ENCODE assay signal across 11 cellular contexts in genomic region chr15:89939377-89939776, GRCh38. TPM values are rescaled to one million over a fixed set of nuclear protein-coding genes. Genes with fewer than 3 reads are reported as not detected.
"Had no signal": no experiment of that assay in that cellular context is flagged by ENCODE, and none has a peak within 500 bp of the region (broad histone marks: within the 10 kb centered on the region; RNA-seq: fewer than 3 reads in every experiment).

No MANE protein-coding gene starts in this region.

RNA-seq across cellular contexts. Expression of gene ARPIN, which starts 26.6 kb away (rescaled TPM):
- total RNA-seq: activated B cell treated with CpG ODN at 0.5 μM for 24 hours; activated CD4-positive, alpha-beta memory T cell treated with anti-CD3 and anti-CD28 coated beads, Interleukin-2, amount 10 ng/mL, durations not matched to agents 7 days and 5 days; activated CD4-positive, alpha-beta T cell treated with anti-CD3 and anti-CD28 coated beads for 36 hours; activated CD4-positive, alpha-beta T cell treated with anti-CD3 and anti-CD28 coated beads, Interleukin-2, amount 10 ng/mL, durations not matched to agents 24 days and 14 days; activated CD4-positive, alpha-beta T cell treated with anti-CD3 and anti-CD28 coated beads, Interleukin-2, amount 10 ng/mL, durations not matched to agents 7 days and 5 days; activated CD8-positive, alpha-beta memory T cell treated with anti-CD3 and anti-CD28 coated beads for 36 hours; activated CD8-positive, alpha-beta memory T cell treated with anti-CD3 and anti-CD28 coated beads, Interleukin-2, amount 10 ng/mL, durations not matched to agents 7 days and 5 days; activated CD8-positive, alpha-beta T cell treated with anti-CD3 and anti-CD28 coated beads for 36 hours; activated CD8-positive, alpha-beta T cell treated with anti-CD3 and anti-CD28 coated beads, Interleukin-2, amount 10 ng/mL, durations not matched to agents 7 days and 5 days; T-helper 1 cell treated with Interleukin-12 subunit alpha and Interleukin-12 subunit beta and Interleukin-4 antibody, amounts not matched to agents 30 ng/mL and 1 ng/mL, for 36 hours; T-helper 2 cell treated with Interferon-gamma antibody and Interleukin-4, amounts not matched to agents 100 ng/mL and 5 ng/mL, for 36 hours had no signal
